In the genomic region with DNA sequence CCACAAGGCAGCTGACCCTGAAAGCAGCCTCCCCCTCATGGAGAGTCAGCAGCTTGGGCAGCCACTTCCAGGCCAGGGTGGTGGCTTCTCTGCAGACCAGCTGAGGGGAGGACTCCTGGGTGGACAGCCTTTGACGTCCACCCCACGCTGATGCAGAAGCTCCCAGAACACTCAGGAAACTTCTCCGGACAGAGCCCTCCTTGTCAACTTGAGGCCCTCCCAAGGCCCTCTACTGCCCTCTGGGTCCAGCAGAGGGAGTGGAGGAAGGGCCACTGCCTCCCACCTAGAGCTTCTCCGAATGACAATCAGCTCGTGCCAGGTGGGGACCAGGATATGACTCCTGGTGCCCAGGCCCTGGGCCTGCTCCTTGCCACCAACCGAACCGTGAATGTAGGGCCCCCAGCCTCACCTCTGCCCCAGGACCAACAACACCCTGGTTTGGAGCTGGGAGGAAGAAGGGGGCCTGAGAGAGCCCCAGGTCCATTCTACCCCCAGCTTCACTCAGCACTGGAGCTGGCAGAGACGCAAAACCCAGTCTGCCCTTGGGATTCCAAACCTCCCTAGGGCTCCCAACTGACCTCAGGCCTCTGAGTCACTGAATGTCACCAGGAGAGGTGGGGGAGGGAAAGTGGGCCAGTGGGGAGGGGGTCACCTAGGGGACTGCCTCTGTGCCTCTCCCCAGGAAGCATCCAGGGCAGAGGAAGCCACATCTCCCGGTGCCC, we compare ENCODE assay signal across 13 cellular contexts. TPM values are rescaled to one million over a fixed set of nuclear protein-coding genes. Genes with fewer than 3 reads are reported as not detected.
A peak's percentile ranks its signal among the peaks of the same experiment; 100 is the strongest.
DNase-seq lines count a peak whose midpoint lies in the region; ATAC-seq and TF ChIP-seq lines count a peak whose summit lies in the region.
"Had no signal": no experiment of that assay in that cellular context is flagged by ENCODE, and none has a peak within 500 bp of the region (broad histone marks: within the 10 kb centered on the region; RNA-seq: fewer than 3 reads in every experiment).

No MANE protein-coding gene starts in this region.

- H3K4me2 ChIP-seq in GM23338 (no peak overlapping the region), hepatocyte (no peak overlapping the region), trophoblast cell (ENCODE audit: low read length) (no peak overlapping the region)

- no peak overlapping the region for H3K27ac Mint-ChIP-seq in GM23338
- no peak overlapping the region for H3K27ac Mint-ChIP-seq in progenitor cell of endocrine pancreas
- H3K27ac Mint-ChIP-seq: activated T-cell treated with anti-CD3 and anti-CD28 coated beads, Interleukin-2, amount 50 U/mL, for 72 hours had no signal

- H3K36me3 ChIP-seq in GM23338 (ENCODE audit: insufficient read depth) (no peaks in the 10 kb centered on the region), hepatocyte (replicated peaks; ENCODE audit: insufficient read depth, low read depth) (no peaks in the 10 kb centered on the region), trophoblast cell (ENCODE audit: control insufficient read depth in 1 of 2, insufficient read depth in 2 of 2, low read length in 2 of 2) (no peaks in the 10 kb centered on the region)

- H3K79me1 ChIP-seq in trophoblast cell (ENCODE audit: low read length), result no peaks in the 10 kb centered on the region

- no peak overlapping the region for H3K18ac ChIP-seq in trophoblast cell (ENCODE audit: low read length)

- peak; percentile 64 for DNase-seq in GM23338 (ENCODE audit: low spot score)
- DNase-seq in UCSD-AML1 (lab: John Stamatoyannopoulos, UW; ENCODE audit: unreplicated experiment), result peak; percentile 28
- no peak for DNase-seq in hepatocyte (ENCODE audit: low spot score)
- no peak for DNase-seq in progenitor cell of endocrine pancreas (ENCODE audit: low spot score, unreplicated experiment)
- DNase-seq in trophoblast cell, result no peak
- no peak for DNase-seq in SIG-M5 (lab: John Stamatoyannopoulos, UW)
- DNase-seq: activated T-cell treated with anti-CD3 and anti-CD28 coated beads, Interleukin-2, amount 50 U/mL, for 72 hours; NCI-H1436; NCI-H524 treated with DMSO at 0.1 percent for 48 hours had no signal

- WGBS in hepatocyte (ENCODE audit: low lambda C conversion rate, missing lambda C conversion rate), result 63% methylated on average over 8 of the region's 9 CpGs
- WGBS in trophoblast cell (ENCODE audit: extremely low coverage, insufficient coverage, insufficient read length), result no CpG with 5 or more reads among the region's 9 CpGs

- H2AFZ ChIP-seq in GM23338 (no peak overlapping the region), hepatocyte (no peak overlapping the region), trophoblast cell (ENCODE audit: insufficient read depth, low read length, poor library complexity) (no peak overlapping the region)

- H3K79me2 ChIP-seq in GM23338 (replicated peaks; ENCODE audit: insufficient read depth) (no peaks in the 10 kb centered on the region), hepatocyte (no peaks in the 10 kb centered on the region), trophoblast cell (ENCODE audit: control insufficient read depth, insufficient read depth, low read length, poor library complexity) (no peaks in the 10 kb centered on the region)

- no peak overlapping the region for H4K8ac ChIP-seq in trophoblast cell (ENCODE audit: low read depth, low read length)

- H3K9me3 ChIP-seq in hepatocyte (ENCODE audit: low read depth) (no peaks in the 10 kb centered on the region), trophoblast cell (ENCODE audit: insufficient read depth, low read depth, low read length) (no peaks in the 10 kb centered on the region)

- H2BK5ac ChIP-seq in trophoblast cell (ENCODE audit: low read depth, low read length, poor library complexity), result no peak overlapping the region

- TF ChIP-seq CTCF in GM23338 (conservative IDR thresholded peaks at IDR 0.05; ENCODE audit: low read depth in 2 of 2), result peak; percentile 51 to 72
- peak; percentile 17 for TF ChIP-seq CTCF in hepatocyte (IDR thresholded peaks at IDR 0.05; ENCODE audit: poor library complexity)
- peak; percentile 46 for TF ChIP-seq CTCF in progenitor cell of endocrine pancreas (IDR thresholded peaks at IDR 0.05; ENCODE audit: unreplicated experiment)

- H2BK12ac ChIP-seq in trophoblast cell (ENCODE audit: low read length), result no peak overlapping the region

- H3K4me1 Mint-ChIP-seq in GM23338 (peaks cover 12% of the 10 kb centered on the region), progenitor cell of endocrine pancreas (ENCODE audit: low read depth) (peaks cover 1% of the 10 kb centered on the region)

- ATAC-seq in GM23338 (peak; percentile 47), HG03520 (IDR thresholded peaks at IDR 0.05; ENCODE audit: unreplicated experiment) (no peak), GM19324 (IDR thresholded peaks at IDR 0.05; ENCODE audit: low FRiP score, unreplicated experiment) (no peak)
- ATAC-seq: activated CD4-positive, CD25-positive, alpha-beta regulatory T cell treated with anti-CD3 and anti-CD28 coated beads, Interleukin-2, amount 50 U/mL, for 24 hours; activated T-cell treated with anti-CD3 and anti-CD28 coated beads, Interleukin-2, amount 50 U/mL, for 72 hours had no signal

- H3K4me3 Mint-ChIP-seq in GM23338 (no peak overlapping the region), progenitor cell of endocrine pancreas (ENCODE audit: low read depth) (no peak overlapping the region)
- H3K4me3 Mint-ChIP-seq: activated T-cell treated with anti-CD3 and anti-CD28 coated beads, Interleukin-2, amount 50 U/mL, for 72 hours had no signal

- H3F3A ChIP-seq in GM23338 (replicated peaks; ENCODE audit: low read depth), result no peaks in the 10 kb centered on the region

- no peak overlapping the region for H3K23ac ChIP-seq in trophoblast cell (ENCODE audit: low read length)

- no peak overlapping the region for H3K4ac ChIP-seq in trophoblast cell (ENCODE audit: low read depth, low read length)

- no peak overlapping the region for H2AK5ac ChIP-seq in trophoblast cell (ENCODE audit: low read length)

- H3K9me2 ChIP-seq in GM23338 (ENCODE audit: insufficient read depth) (no peaks in the 10 kb centered on the region), hepatocyte (replicated peaks; ENCODE audit: insufficient read depth) (no peaks in the 10 kb centered on the region)

- no peak overlapping the region for H3K9ac ChIP-seq in trophoblast cell (ENCODE audit: low read length)

- H3K9me3 Mint-ChIP-seq in GM23338, result no peaks in the 10 kb centered on the region
- no peaks in the 10 kb centered on the region for H3K9me3 Mint-ChIP-seq in progenitor cell of endocrine pancreas (ENCODE audit: low read depth)
- H3K9me3 Mint-ChIP-seq: activated T-cell treated with anti-CD3 and anti-CD28 coated beads, Interleukin-2, amount 50 U/mL, for 72 hours had no signal

- H3K14ac ChIP-seq in trophoblast cell (ENCODE audit: low read length), result no peak overlapping the region

- H4K12ac ChIP-seq in trophoblast cell (ENCODE audit: low read depth, low read length), result no peak overlapping the region

- H3K27me3 Mint-ChIP-seq in GM23338 (ENCODE audit: insufficient read depth, low read depth, poor library complexity) (peaks cover 27% of the 10 kb centered on the region), progenitor cell of endocrine pancreas (peaks cover 33% of the 10 kb centered on the region)

- H3K27me3 ChIP-seq in GM23338 (ENCODE audit: insufficient read depth) (peaks cover 24% of the 10 kb centered on the region), hepatocyte (peaks cover 15% of the 10 kb centered on the region), trophoblast cell (ENCODE audit: insufficient read depth, low read length) (peaks cover 7% of the 10 kb centered on the region)

- no peak overlapping the region for H4K91ac ChIP-seq in trophoblast cell (ENCODE audit: low read depth, low read length)

- no peak overlapping the region for H2BK120ac ChIP-seq in trophoblast cell (ENCODE audit: insufficient read depth, low read length, poor library complexity)

- H3K36me3 Mint-ChIP-seq in GM23338 (ENCODE audit: low read depth), result no peaks in the 10 kb centered on the region
- H3K36me3 Mint-ChIP-seq in progenitor cell of endocrine pancreas (ENCODE audit: insufficient read depth), result no peaks in the 10 kb centered on the region

- peaks cover 4% of the 10 kb centered on the region; the same call in 1 of the 2 replicates for H3K4me1 ChIP-seq in GM23338 (ENCODE audit: insufficient read depth)
- no peaks in the 10 kb centered on the region for H3K4me1 ChIP-seq in hepatocyte (ENCODE audit: insufficient read depth)
- H3K4me1 ChIP-seq in trophoblast cell (ENCODE audit: control insufficient read depth in 1 of 2, insufficient read depth in 2 of 2, low read length in 2 of 2), result peaks cover 0 to 4% of the 10 kb centered on the region in 2 experiments

- H4K20me1 ChIP-seq in GM23338 (replicated peaks; ENCODE audit: insufficient read depth), result no peaks in the 10 kb centered on the region
- no peaks in the 10 kb centered on the region for H4K20me1 ChIP-seq in hepatocyte (ENCODE audit: insufficient read depth, poor library complexity, severe bottlenecking)

- H3K4me3 ChIP-seq in GM23338 (no peak overlapping the region), hepatocyte (no peak overlapping the region), trophoblast cell (ENCODE audit: low read depth, low read length) (no peak overlapping the region)

- H3K27ac ChIP-seq in GM23338 (ENCODE audit: low read depth), result no peak overlapping the region
- H3K27ac ChIP-seq in hepatocyte, result no peak overlapping the region
- H3K27ac ChIP-seq in trophoblast cell (ENCODE audit: low read depth, low read length), result no peak overlapping the region

RNA-seq across cellular contexts. Expression of a gene that starts 10.9 kb away (rescaled TPM):
- total RNA-seq in GM23338 (2014; rRNA removed; shearing (Covaris generic)), result not detected in 2 replicates
- polyA plus RNA-seq in GM23338 (2016; fragmentation: Nextera tagmentation; extraction: Ambion mirVana) (0.14 and 0.31 TPM in 2 replicates), hepatocyte (18.5 and 40.1 TPM in 2 replicates)
- total RNA-seq in hepatocyte (24.3 and 31.5 TPM in 2 replicates), progenitor cell of endocrine pancreas (not detected in 2 replicates)
- not detected in 2 replicates for polyA plus RNA-seq in trophoblast cell (2013)
- total RNA-seq: activated T-cell treated with anti-CD3 and anti-CD28 coated beads, Interleukin-2, amount 50 U/mL, for 72 hours; astrocyte had no signal

RNA-seq across cellular contexts. Expression of a gene that starts 21.5 kb away (rescaled TPM):
- 18.8 and 22.0 TPM in 2 replicates for total RNA-seq in GM23338 (2014; rRNA removed; shearing (Covaris generic))
- 36.0 and 39.9 TPM in 2 replicates for polyA plus RNA-seq in GM23338 (2016; fragmentation: Nextera tagmentation; extraction: Ambion mirVana)
- 0.80 and 1.6 TPM in 2 replicates for total RNA-seq in hepatocyte
- polyA plus RNA-seq in hepatocyte, result 1.0 and 1.5 TPM in 2 replicates
- 2.3 and 2.4 TPM in 2 replicates for total RNA-seq in progenitor cell of endocrine pancreas
- 0.19 and 0.82 TPM in 2 replicates for polyA plus RNA-seq in trophoblast cell (2013)
- total RNA-seq: astrocyte had no signal

RNA-seq across cellular contexts. Expression of a gene that starts 43.9 kb away (rescaled TPM):
- total RNA-seq in GM23338 (2014; rRNA removed; shearing (Covaris generic)), result 1.1 and 1.2 TPM in 2 replicates
- polyA plus RNA-seq in GM23338 (2016; fragmentation: Nextera tagmentation; extraction: Ambion mirVana) (0.14 and 0.29 TPM in 2 replicates), hepatocyte (0.34 and 0.52 TPM in 2 replicates)
- total RNA-seq in hepatocyte (0.36 and 1.1 TPM in 2 replicates), progenitor cell of endocrine pancreas (1.4 and 1.7 TPM in 2 replicates)
- 0.01 TPM in 2 replicates for polyA plus RNA-seq in trophoblast cell (2013)

RNA-seq across cellular contexts. Expression of a gene that starts 57.9 kb away (rescaled TPM):
- 18.0 and 29.2 TPM in 2 replicates for total RNA-seq in GM23338 (2014; rRNA removed; shearing (Covaris generic))
- 43.4 and 50.0 TPM in 2 replicates for polyA plus RNA-seq in GM23338 (2016; fragmentation: Nextera tagmentation; extraction: Ambion mirVana)
- 105 and 124 TPM in 2 replicates for total RNA-seq in hepatocyte
- 136 and 153 TPM in 2 replicates for polyA plus RNA-seq in hepatocyte
- 33.9 and 39.0 TPM in 2 replicates for total RNA-seq in progenitor cell of endocrine pancreas
- polyA plus RNA-seq in trophoblast cell (2013), result 29.4 and 33.8 TPM in 2 replicates

Comparison
In these comparisons a context has a peak if more than half of its experiments do, and no peak if none do; other contexts are left out.
1. DNase-seq: peak in GM23338 (single experiment) and UCSD-AML1 (single experiment); none in hepatocyte (single experiment), progenitor cell of endocrine pancreas (single experiment), trophoblast cell (0 of 2) and SIG-M5 (single experiment).
2. RNA of a gene that starts 10.9 kb away (total RNA-seq): 24.3 to 31.5 TPM in hepatocyte; not detected in GM23338 and not detected in progenitor cell of endocrine pancreas; every median in the first group is over 10 times any median in the second.
3. Peak in every context shown above with its lines, with median percentiles within 50 percentile points of each other: CTCF ChIP-seq.